Comparison of ENCODE assay signal across 8 cellular contexts in the genomic region with DNA sequence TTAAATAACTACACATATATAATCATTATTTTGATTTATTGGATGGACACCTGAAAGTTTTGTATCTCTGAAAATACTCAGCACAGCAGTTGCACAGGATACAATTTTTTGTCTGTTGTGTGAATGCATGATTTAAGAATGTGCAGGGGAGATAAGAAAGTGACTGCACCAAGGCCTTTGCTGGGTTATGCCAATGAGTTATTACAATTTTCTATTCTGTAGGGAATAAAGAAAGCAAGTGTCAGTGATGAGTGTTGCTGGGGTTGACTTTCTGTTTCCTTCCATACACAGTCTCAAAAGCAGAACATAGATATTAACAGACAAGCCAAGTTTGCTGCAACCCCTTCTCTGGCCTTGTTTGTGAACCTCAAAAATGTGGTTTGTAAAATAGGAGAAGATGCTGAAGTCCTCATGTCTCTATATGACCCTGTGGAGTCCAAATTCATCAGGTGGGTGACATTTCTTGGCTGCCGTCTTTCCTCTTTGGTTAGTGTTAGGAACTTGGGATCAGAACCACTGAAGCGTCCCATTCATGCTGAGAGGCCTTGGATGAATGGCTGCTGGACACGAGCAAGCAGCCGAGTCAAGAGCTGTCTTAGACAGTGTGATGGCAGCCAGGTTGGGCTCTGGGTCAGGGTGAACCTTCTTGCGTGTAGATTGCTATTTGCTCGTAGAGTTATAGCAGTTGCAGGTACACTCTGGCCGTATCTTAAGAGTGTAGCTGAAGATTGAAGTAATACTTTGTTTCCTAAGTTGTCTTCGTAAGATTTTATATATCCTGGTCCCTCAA.
"Had no signal": no experiment of that assay in that cellular context is flagged by ENCODE, and none has a peak within 500 bp of the region (broad histone marks: within the 10 kb centered on the region; RNA-seq: fewer than 3 reads in every experiment).

No MANE protein-coding gene starts in this region.

- DNase-seq: H9, HFFc6, KBM-7 had no signal

- H3K4me3 ChIP-seq: GM23338 had no signal

- H3K4me3 Mint-ChIP-seq: GM23338, H9, HFFc6, IgD-negative memory B cell had no signal

- H3K9me3 Mint-ChIP-seq: HFFc6 had no signal

- H3K27ac Mint-ChIP-seq: GM23338, H9, HFFc6, IgD-negative memory B cell had no signal

- H3K4me2 ChIP-seq: GM23338 had no signal

- H3K27me3 Mint-ChIP-seq: IgD-negative memory B cell had no signal

- ATAC-seq: GM23338, HCT116, HepG2 had no signal

- H3K27ac ChIP-seq: HL-60 had no signal

- H2AFZ ChIP-seq: GM23338 had no signal

- H3K36me3 Mint-ChIP-seq: IgD-negative memory B cell had no signal

- H3K4me1 Mint-ChIP-seq: GM23338, H9, IgD-negative memory B cell had no signal
